In genomic region chr16:70779361-70779760, GRCh38 we compare ENCODE assay signal across 2 cellular contexts.
TF ChIP-seq lines count a peak whose summit lies in the region.

No MANE protein-coding gene starts in this region.

TF ChIP-seq in HCT116, 20 proteins besides CTCF, POLR2A, EP300 and RAD21:
- TF ChIP-seq CEBPB (IDR thresholded peaks at IDR 0.05; ENCODE audit: low read depth) (no peak), SP1 (IDR thresholded peaks at IDR 0.05; ENCODE audit: low read depth) (no peak), ZNF274 (IDR thresholded peaks at IDR 0.05; ENCODE audit: low read depth, low read length) (no peak), REST (IDR thresholded peaks at IDR 0.05; ENCODE audit: low read depth) (no peak)

TF ChIP-seq in GM12891, 5 proteins besides CTCF, POLR2A, EP300 and RAD21:
- TF ChIP-seq PAX5 (IDR thresholded peaks at IDR 0.05; ENCODE audit: insufficient read depth, low read length, severe bottlenecking) (no peak), SPI1 (IDR thresholded peaks at IDR 0.05; ENCODE audit: low read depth, low read length) (no peak), TAF1 (IDR thresholded peaks at IDR 0.05; ENCODE audit: low read depth, low read length) (no peak), POU2F2 (IDR thresholded peaks at IDR 0.05; ENCODE audit: low read depth, low read length) (no peak), POLR2AphosphoS5 (IDR thresholded peaks at IDR 0.05; ENCODE audit: low read depth, low read length) (no peak)
